In genomic region chr12:110048242-110049027, GRCh38 we compare ENCODE assay signal across 8 cellular contexts. TPM values are rescaled to one million over a fixed set of nuclear protein-coding genes. Genes with fewer than 3 reads are reported as not detected.
DNase-seq lines count a peak whose midpoint lies in the region; ATAC-seq, FAIRE-seq and TF ChIP-seq lines count a peak whose summit lies in the region.

A gene with protein sequence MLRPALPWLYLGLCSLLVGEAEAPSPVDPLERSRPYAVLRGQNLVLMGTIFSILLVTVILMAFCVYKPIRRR (minus strand): TSS chr12:110048522. CDS start chr12:110048495, 27 bp downstream.

- peak within 1 kb of the TSS; percentile 76 for H3K9ac ChIP-seq in endodermal cell (ENCODE audit: extremely low read depth, low read length, poor library complexity, severe bottlenecking)

- H3K9me3 Mint-ChIP-seq in endodermal cell, result no peaks in the 10 kb centered on the region

- ATAC-seq in GM21367 (IDR thresholded peaks at IDR 0.05; ENCODE audit: unreplicated experiment), result peak; percentile 97

- peak; percentile 19 for TF ChIP-seq CTCF in endodermal cell (conservative IDR thresholded peaks at IDR 0.05)

- FAIRE-seq in HTR-8/SVneo (lab: Jason Lieb, UNC), result peak; percentile 96

- peak within 1 kb of the TSS; percentile 71 for H3K27ac Mint-ChIP-seq in endodermal cell

- DNase-seq in COLO829 (ENCODE audit: low spot score) (peak; percentile 95), HTR-8/SVneo (ENCODE audit: insufficient read length, low spot score) (peak; percentile 90), NOMO-1 treated with dmso at 0.1 percent for 144 hours (lab: John Stamatoyannopoulos, UW; ENCODE audit: unreplicated experiment) (peak; percentile 98), endodermal cell (peak; percentile 97), mesenteric fat pad (ENCODE audit: low spot score) (peak; percentile 96)
- DNase-seq in activated CD8-positive, alpha-beta memory T cell treated with anti-CD3 and anti-CD28 coated beads for 48 hours (ENCODE audit: low read depth in 2 of 3, low spot score in 2 of 3), result peak; percentile 66 to 80 (median 79)
- DNase-seq in stimulated activated CD8-positive, alpha-beta memory T cell treated with anti-CD3 and anti-CD28 coated beads, Interleukin-15, amount 100 ng/mL, for 24 hours (ENCODE audit: low read depth), result peak; percentile 64

- H3K36me3 Mint-ChIP-seq in endodermal cell (ENCODE audit: low read depth), result peaks cover 4% of the 10 kb centered on the region

- H3K27me3 ChIP-seq in endodermal cell (ENCODE audit: control insufficient read depth, insufficient read depth, low read length, poor library complexity, severe bottlenecking), result no peaks in the 10 kb centered on the region

- WGBS in endodermal cell (ENCODE audit: insufficient coverage in 1 of 2, insufficient read length in 1 of 2), 2 experiments, result 3 to 5% methylated on average over 36 to 47 of the region's 47 CpGs

- H3K27ac ChIP-seq in endodermal cell (ENCODE audit: low read depth, low read length), result no peak within 1 kb of the TSS

- no peaks in the 10 kb centered on the region for H3K9me3 ChIP-seq in endodermal cell (ENCODE audit: control insufficient read depth, low read length)

- H3K4me3 Mint-ChIP-seq in endodermal cell, result peak within 1 kb of the TSS; percentile 79

- peaks cover 14% of the 10 kb centered on the region for H3K4me1 Mint-ChIP-seq in endodermal cell

- H3K36me3 ChIP-seq in endodermal cell (ENCODE audit: control insufficient read depth, insufficient read depth, low read length), result peaks cover 7% of the 10 kb centered on the region

- H3K4me1 ChIP-seq in endodermal cell (ENCODE audit: control insufficient read depth, insufficient read depth, low read length), result no peaks in the 10 kb centered on the region

- no peaks in the 10 kb centered on the region for H3K27me3 Mint-ChIP-seq in endodermal cell (ENCODE audit: insufficient read depth)

- peak within 1 kb of the TSS; percentile 93 for H3K4me3 ChIP-seq in endodermal cell (ENCODE audit: low read length)

RNA-seq across cellular contexts. Expression of the gene that starts here (rescaled TPM):
- total RNA-seq in endodermal cell, result 10 to 100 TPM; 19.6 to 23.5 TPM
- polyA plus RNA-seq in endodermal cell (2013, experiment 1 of 2), result 26.7 TPM
- polyA plus RNA-seq in endodermal cell (2013, experiment 2 of 2), result 26.4 TPM
- 6.4 TPM for total RNA-seq in mesenteric fat pad
